ENCODE assay signal across 7 cellular contexts in genomic region chr15:44252434-44252833, GRCh38. TPM values are rescaled to one million over a fixed set of nuclear protein-coding genes. Genes with fewer than 3 reads are reported as not detected.
DNase-seq lines count a peak whose midpoint lies in the region; ATAC-seq, FAIRE-seq and TF ChIP-seq lines count a peak whose summit lies in the region.
"Not testable (repeated sequence)": the region's sequence is repeated elsewhere in the genome, so short reads cannot be mapped to it uniquely, and the experiment has no call there.
"Had no signal": no experiment of that assay in that cellular context is flagged by ENCODE, and none has a peak within 500 bp of the region (broad histone marks: within the 10 kb centered on the region; RNA-seq: fewer than 3 reads in every experiment).

No MANE protein-coding gene starts in this region.

- H3K36me3 ChIP-seq in Caco-2 (ENCODE audit: control insufficient read depth, insufficient read depth, low read length); PC-9 (ENCODE audit: low read depth); astrocyte (ENCODE audit: insufficient read depth, low read length): not testable (repeated sequence)

- H4K20me1 ChIP-seq in PC-9 (ENCODE audit: insufficient read depth); astrocyte (ENCODE audit: insufficient read depth, low read length): not testable (repeated sequence)

- POLR2A ChIA-PET in Caco-2 (lab: Charles Lee); PC-9 (lab: Charles Lee; ENCODE audit: unreplicated experiment); WTC11 (lab: Charles Lee): not testable (repeated sequence)

- H3K27ac ChIP-seq in PC-9; astrocyte (ENCODE audit: low read depth, low read length): not testable (repeated sequence)

- not testable (repeated sequence) for H3K79me2 ChIP-seq in PC-9 (ENCODE audit: low read depth); astrocyte (ENCODE audit: insufficient read depth, low read length)

- H3K4me1 ChIP-seq in Caco-2; PC-9 (replicated peaks; ENCODE audit: insufficient read depth); astrocyte (ENCODE audit: insufficient read depth, low read length): not testable (repeated sequence)

- not testable (repeated sequence) for TF ChIP-seq CTCF in Caco-2 (IDR thresholded peaks at IDR 0.05; ENCODE audit: insufficient read depth in 1 of 2, low read depth in 1 of 2, low read length in 1 of 2, severe bottlenecking in 1 of 2, unreplicated experiment in 1 of 2); PC-9 (conservative IDR thresholded peaks at IDR 0.05); WTC11 (IDR thresholded peaks at IDR 0.05); astrocyte (IDR thresholded peaks at IDR 0.05; ENCODE audit: insufficient read depth, low read depth, low read length); mesothelial cell of epicardium (IDR thresholded peaks at IDR 0.05; ENCODE audit: unreplicated experiment); neural crest cell (conservative IDR thresholded peaks at IDR 0.05)

- H3K27ac Mint-ChIP-seq in Caco-2 (ENCODE audit: unreplicated experiment); WTC11; astrocyte (ENCODE audit: unreplicated experiment); mesothelial cell of epicardium; neural crest cell (ENCODE audit: unreplicated experiment): not testable (repeated sequence)

- H3K4me2 ChIP-seq in PC-9; astrocyte (ENCODE audit: low read length): not testable (repeated sequence)

- H3K4me3 Mint-ChIP-seq in Caco-2 (ENCODE audit: unreplicated experiment), result peak overlapping the region; percentile 52
- peak overlapping the region; percentile 70 for H3K4me3 Mint-ChIP-seq in WTC11
- peak overlapping the region; percentile 62 for H3K4me3 Mint-ChIP-seq in astrocyte (ENCODE audit: unreplicated experiment)
- H3K4me3 Mint-ChIP-seq in mesothelial cell of epicardium, result peak overlapping the region; percentile 65
- H3K4me3 Mint-ChIP-seq in neural crest cell, result peak overlapping the region; percentile 67

- H3F3A ChIP-seq in PC-9 (ENCODE audit: insufficient read depth, low read depth), result not testable (repeated sequence)

- FAIRE-seq in astrocyte (lab: Jason Lieb, UNC), result not testable (repeated sequence)

- intact Hi-C loops in Caco-2 (cut with micrococcal nuclease; ENCODE audit: unreplicated experiment); PC-9 (cut with micrococcal nuclease; ENCODE audit: unreplicated experiment): not testable (repeated sequence)

- H3K9me3 Mint-ChIP-seq in Caco-2 (ENCODE audit: unreplicated experiment); WTC11; astrocyte (ENCODE audit: unreplicated experiment); mesothelial cell of epicardium; neural crest cell: not testable (repeated sequence)

- H3K9me3 ChIP-seq in Caco-2; PC-9 (ENCODE audit: insufficient read depth, low read depth); astrocyte (ENCODE audit: insufficient read depth, low read depth, low read length): not testable (repeated sequence)

- H3K4me1 Mint-ChIP-seq in Caco-2 (ENCODE audit: low read depth, unreplicated experiment); WTC11; astrocyte (ENCODE audit: low read depth, unreplicated experiment); mesothelial cell of epicardium; neural crest cell: not testable (repeated sequence)

- not testable (repeated sequence) for ATAC-seq in WTC11

- not testable (repeated sequence) for H3K27me3 Mint-ChIP-seq in Caco-2 (ENCODE audit: insufficient read depth, unreplicated experiment); WTC11 (ENCODE audit: low read depth); astrocyte (ENCODE audit: low read depth, unreplicated experiment); mesothelial cell of epicardium (ENCODE audit: low read depth); neural crest cell (ENCODE audit: low read depth)

- H3K4me3 ChIP-seq in Caco-2 (ENCODE audit: low read depth, low read length), result 0 out of 2 replicates have a peak overlapping the region, but pooled peaks have one; percentile 14
- not testable (repeated sequence) for H3K4me3 ChIP-seq in PC-9; astrocyte (ENCODE audit: insufficient read depth, low read depth, low read length)

- peak in 1 of 2 experiments; percentile 5 for DNase-seq in Caco-2
- not testable (repeated sequence) for DNase-seq in PC-9; WTC11 (ENCODE audit: low spot score); astrocyte (ENCODE audit: low read depth); mesothelial cell of epicardium (ENCODE audit: low spot score in 2 of 2, unreplicated experiment in 2 of 2); neural crest cell (ENCODE audit: low read depth, low spot score)

- H2AFZ ChIP-seq in PC-9; astrocyte (ENCODE audit: low read depth, low read length): not testable (repeated sequence)

- BruUV-seq in Caco-2 (replicated peaks; lab: Mats Ljungman, UMichigan) (TSS peak; percentile 41), PC-9 (replicated peaks; lab: Mats Ljungman, UMichigan) (TSS peak; percentile 24)

- not testable (repeated sequence) for H3K9ac ChIP-seq in astrocyte (ENCODE audit: low read length)

- H3K9me2 ChIP-seq in PC-9 (ENCODE audit: insufficient read depth), result not testable (repeated sequence)

- CTCF ChIA-PET in Caco-2 (lab: Charles Lee); PC-9 (lab: Charles Lee): not testable (repeated sequence)
- CTCF ChIA-PET in WTC11 (lab: Charles Lee), result interaction anchor here (1.1 kb wide), 1 partner anchor 8 kb away, joined by 3 read pairs; no protein-coding TSS in a partner anchor

- H3K36me3 Mint-ChIP-seq in Caco-2 (ENCODE audit: insufficient read depth, unreplicated experiment); WTC11; astrocyte (ENCODE audit: low read depth, unreplicated experiment); mesothelial cell of epicardium; neural crest cell (ENCODE audit: low read depth): not testable (repeated sequence)

- H3K27me3 ChIP-seq in Caco-2 (replicated peaks; ENCODE audit: control insufficient read depth, insufficient read depth, low read length); PC-9 (ENCODE audit: insufficient read depth, low read depth); astrocyte (ENCODE audit: insufficient read depth, low read length): not testable (repeated sequence)

RNA-seq across cellular contexts. Expression of gene GOLM2, which starts 36.1 kb away (rescaled TPM):
- total RNA-seq in Caco-2 (2022), result 34.1 and 35.8 TPM in 2 replicates
- 89.6 and 120 TPM in 2 replicates for total RNA-seq in PC-9 (2021)
- total RNA-seq in WTC11 (2021), result 33.9 to 44.5 TPM (median 37.7 TPM) in 3 replicates
- total RNA-seq in astrocyte, result 71.0 and 75.5 TPM in 2 replicates
- 84.7 to 88.6 TPM (median 85.0 TPM) in 3 replicates for total RNA-seq in mesothelial cell of epicardium
- 63.6 and 64.8 TPM in 2 replicates for total RNA-seq in neural crest cell

RNA-seq across cellular contexts. Expression of gene FRMD5, which starts 57.4 kb away (rescaled TPM):
- 17.4 and 19.5 TPM in 2 replicates for total RNA-seq in Caco-2 (2022)
- total RNA-seq in PC-9 (2021), result 5.5 and 6.5 TPM in 2 replicates
- total RNA-seq in WTC11 (2021), result 10.5 to 14.1 TPM (median 10.5 TPM) in 3 replicates
- 17.0 and 19.6 TPM in 2 replicates for total RNA-seq in astrocyte
- total RNA-seq in mesothelial cell of epicardium, result 1.4 to 2.5 TPM (median 2.3 TPM) in 3 replicates
- total RNA-seq in neural crest cell, result 4.3 and 5.1 TPM in 2 replicates
- total RNA-seq: G401 had no signal
